9 cellular contexts compared by ENCODE assay signal in the genomic region with DNA sequence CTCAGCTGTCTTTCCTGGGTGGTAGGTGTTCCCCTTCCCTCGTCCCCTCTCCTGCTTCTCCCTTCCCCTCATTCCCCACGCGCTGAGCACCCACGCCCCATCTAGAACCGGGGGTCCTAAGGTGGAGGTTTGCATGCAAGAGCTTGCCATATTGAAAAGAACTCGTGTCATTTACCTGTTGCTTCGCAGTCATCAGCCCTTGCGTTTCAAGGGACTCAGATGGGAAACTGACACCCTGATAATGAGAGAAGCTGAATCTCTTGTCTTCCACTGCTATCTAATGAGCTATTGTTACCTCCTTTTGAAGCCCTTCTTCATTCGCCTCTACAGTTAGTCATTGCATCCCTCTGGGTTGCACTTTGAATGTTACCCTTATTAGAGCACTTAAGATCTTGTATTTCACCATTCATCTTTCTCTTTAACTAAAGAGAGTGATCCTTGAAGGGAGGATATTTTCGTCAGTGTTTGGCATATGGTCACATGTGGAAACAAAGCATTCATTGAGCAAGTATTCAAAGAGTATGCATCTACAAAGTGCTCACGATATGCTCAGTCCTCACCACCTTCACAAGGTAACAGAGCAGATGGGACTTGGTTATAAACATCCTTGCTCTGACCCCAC. TPM values are rescaled to one million over a fixed set of nuclear protein-coding genes. Genes with fewer than 3 reads are reported as not detected.
DNase-seq lines count a peak whose midpoint lies in the region; TF ChIP-seq lines count a peak whose summit lies in the region.
"Had no signal": no experiment of that assay in that cellular context is flagged by ENCODE, and none has a peak within 500 bp of the region (broad histone marks: within the 10 kb centered on the region; RNA-seq: fewer than 3 reads in every experiment).

No MANE protein-coding gene starts in this region.

- POLR2A ChIA-PET in BJ (lab: Charles Lee), result no interaction called here
- POLR2A ChIA-PET in activated CD4-positive, alpha-beta memory T cell treated with anti-CD3 and anti-CD28 coated beads for 36 hours (lab: Charles Lee), result interaction anchor here (1.2 kb wide), 2 partner anchors 24 to 63 kb away, joined by 3 to 4 read pairs; no protein-coding TSS in a partner anchor

- TF ChIP-seq POLR2A in ovary (IDR thresholded peaks at IDR 0.05), result no peak

- H3K9me2 ChIP-seq in MM.1S (replicated peaks; ENCODE audit: insufficient read depth, low read length), result no peaks in the 10 kb centered on the region

- no peaks in the 10 kb centered on the region for H3K36me3 Mint-ChIP-seq in activated CD4-positive, alpha-beta memory T cell treated with anti-CD3 and anti-CD28 coated beads for 36 hours

- no peaks in the 10 kb centered on the region for H3K9me3 Mint-ChIP-seq in activated CD4-positive, alpha-beta memory T cell treated with anti-CD3 and anti-CD28 coated beads for 36 hours

- peak overlapping the region; percentile 57 for H3K4me3 ChIP-seq in BJ (ENCODE audit: low read depth, low read length)
- H3K4me3 ChIP-seq in MM.1S (ENCODE audit: low read length), result peak overlapping the region; percentile 66; the same call in 1 of the 2 replicates
- peak overlapping the region; percentile 47 to 57 for H3K4me3 ChIP-seq in esophagus (ENCODE audit: low read depth in 1 of 2, low read length in 2 of 2)
- peak overlapping the region; percentile 61 for H3K4me3 ChIP-seq in ovary

- 34 to 39% methylated on average over 11 of the region's 11 CpGs for WGBS in esophagus, 2 donors
- WGBS in ovary, 3 donors, result 35 to 50% (median 42%) methylated on average over 11 of the region's 11 CpGs

- H3K4me3 Mint-ChIP-seq in activated CD4-positive, alpha-beta memory T cell treated with anti-CD3 and anti-CD28 coated beads for 36 hours, result no peak overlapping the region

- H3K27ac ChIP-seq in MM.1S (ENCODE audit: low read length) (no peak overlapping the region), esophagus (ENCODE audit: low read depth in 2 of 2, low read length in 1 of 2) (no peak overlapping the region), ovary (no peak overlapping the region)

- peaks cover 12% of the 10 kb centered on the region for H3K27me3 ChIP-seq in BJ (ENCODE audit: control insufficient read depth, insufficient read depth, low read length)
- no peaks in the 10 kb centered on the region for H3K27me3 ChIP-seq in MM.1S (replicated peaks; ENCODE audit: insufficient read depth, low read length)
- H3K27me3 ChIP-seq in esophagus (ENCODE audit: control insufficient read depth in 1 of 2, insufficient read depth in 2 of 2, low read length in 2 of 2), result peaks cover 0 to 2% of the 10 kb centered on the region in 2 donors
- no peaks in the 10 kb centered on the region for H3K27me3 ChIP-seq in ovary

- peaks cover 8% of the 10 kb centered on the region for H3K27me3 Mint-ChIP-seq in activated CD4-positive, alpha-beta memory T cell treated with anti-CD3 and anti-CD28 coated beads for 36 hours

- no peak for TF ChIP-seq EP300 in ovary (IDR thresholded peaks at IDR 0.05)

- H3K4me1 Mint-ChIP-seq in activated CD4-positive, alpha-beta memory T cell treated with anti-CD3 and anti-CD28 coated beads for 36 hours (ENCODE audit: low read depth), result peaks cover 4% of the 10 kb centered on the region

- peak overlapping the region; percentile 84; the same call in 1 of the 2 replicates for H2AFZ ChIP-seq in MM.1S (ENCODE audit: low read length)

- CTCF ChIA-PET in BJ (lab: Yijun Ruan, JAX), result interaction anchor here (0.8 to 2.1 kb wide), 2 partner anchors 13 to 267 kb away, joined by 3 to 8 read pairs; no protein-coding TSS in a partner anchor
- CTCF ChIA-PET in activated CD4-positive, alpha-beta memory T cell treated with anti-CD3 and anti-CD28 coated beads for 36 hours (lab: Charles Lee), result interaction anchor here (0.9 kb wide), 2 partner anchors 13 to 305 kb away, joined by 3 to 5 read pairs; no protein-coding TSS in a partner anchor

- no peak overlapping the region for H3K27ac Mint-ChIP-seq in activated CD4-positive, alpha-beta memory T cell treated with anti-CD3 and anti-CD28 coated beads for 36 hours

- H3K4me1 ChIP-seq in MM.1S (ENCODE audit: low read length), result no peaks in the 10 kb centered on the region
- peaks cover 2 to 5% of the 10 kb centered on the region in 2 donors for H3K4me1 ChIP-seq in esophagus (ENCODE audit: control insufficient read depth in 2 of 2, insufficient read depth in 2 of 2, low read length in 1 of 2)
- H3K4me1 ChIP-seq in ovary (ENCODE audit: insufficient read depth), result peaks cover 8% of the 10 kb centered on the region

- no peaks in the 10 kb centered on the region for H3K79me2 ChIP-seq in MM.1S (ENCODE audit: low read length)

- H3K9me3 ChIP-seq in MM.1S (replicated peaks; ENCODE audit: insufficient read depth, low read length) (no peaks in the 10 kb centered on the region), esophagus (ENCODE audit: control insufficient read depth in 2 of 2, insufficient read depth in 1 of 2, low read depth in 1 of 2, low read length in 1 of 2) (no peaks in the 10 kb centered on the region), ovary (no peaks in the 10 kb centered on the region)

- H4K20me1 ChIP-seq in MM.1S (ENCODE audit: insufficient read depth, low read length), result no peaks in the 10 kb centered on the region

- intact Hi-C loops in ovary (cut with DNase I), result no loop called here
- intact Hi-C loops in activated CD4-positive, alpha-beta memory T cell treated with anti-CD3 and anti-CD28 coated beads for 36 hours (cut with micrococcal nuclease), result no loop called here

- no peak overlapping the region for H3K9ac ChIP-seq in MM.1S (ENCODE audit: low read length)

- peak overlapping the region; percentile 66; the same call in 1 of the 2 replicates for H3K4me2 ChIP-seq in MM.1S (ENCODE audit: low read depth, low read length)

- H3K36me3 ChIP-seq in BJ (ENCODE audit: control insufficient read depth, insufficient read depth, low read length) (no peaks in the 10 kb centered on the region), MM.1S (replicated peaks; ENCODE audit: insufficient read depth, low read length) (no peaks in the 10 kb centered on the region), esophagus (ENCODE audit: control insufficient read depth in 2 of 2, insufficient read depth in 2 of 2, low read length in 1 of 2) (no peaks in the 10 kb centered on the region), ovary (no peaks in the 10 kb centered on the region)

- H3F3A ChIP-seq in MM.1S (ENCODE audit: insufficient read depth, low read length), result no peaks in the 10 kb centered on the region

- DNase-seq in BJ (ENCODE audit: low read depth) (no peak), MM.1S (no peak), ovary (no peak), NCI-H1694 (lab: John Stamatoyannopoulos, UW) (no peak), NCI-H1092 (lab: John Stamatoyannopoulos, UW) (no peak), T-helper 1 cell (no peak)
- no peak for DNase-seq in activated CD4-positive, alpha-beta memory T cell treated with anti-CD3 and anti-CD28 coated beads for 36 hours
- DNase-seq: effector CD8-positive, alpha-beta T cell had no signal

- TF ChIP-seq CTCF in BJ (IDR thresholded peaks at IDR 0.05; ENCODE audit: insufficient read depth, low read depth, low read length), result no peak
- TF ChIP-seq CTCF in MM.1S (IDR thresholded peaks at IDR 0.05; ENCODE audit: low read length), result no peak
- no peak for TF ChIP-seq CTCF in ovary (IDR thresholded peaks at IDR 0.05)

RNA-seq across cellular contexts. Expression of a gene that starts 25.7 kb away (rescaled TPM):
- polyA plus RNA-seq in BJ (2011; rRNA removed), result 0.23 and 0.29 TPM in 2 replicates
- 0.19 TPM in 1 of 2 replicates, not detected in the other for polyA minus RNA-seq in BJ (2011; rRNA and poly(A)+ RNA removed)
- under 1 TPM; 0.34 to 0.37 TPM for polyA plus RNA-seq in esophagus
- total RNA-seq in ovary, result 1 to 10 TPM in 2 of 7 donors, under 1 TPM in 3, not detected in 2; 0.47 to 1.3 (median 0.88) TPM
- 1 to 10 TPM in 1 of 2 donors, under 1 TPM in 1; 0.81 to 1.1 TPM for polyA plus RNA-seq in ovary
- total RNA-seq in activated CD4-positive, alpha-beta memory T cell treated with anti-CD3 and anti-CD28 coated beads for 36 hours, result not detected
